Comparison of ENCODE assay signal across 14 cellular contexts in genomic region chr9:100379862-100380261, GRCh38. TPM values are rescaled to one million over a fixed set of nuclear protein-coding genes. Genes with fewer than 3 reads are reported as not detected.
A peak's percentile ranks its signal among the peaks of the same experiment; 100 is the strongest.
DNase-seq lines count a peak whose midpoint lies in the region; ATAC-seq and TF ChIP-seq lines count a peak whose summit lies in the region.
"Had no signal": no experiment of that assay in that cellular context is flagged by ENCODE, and none has a peak within 500 bp of the region (broad histone marks: within the 10 kb centered on the region; RNA-seq: fewer than 3 reads in every experiment).

No MANE protein-coding gene starts in this region.

- in situ Hi-C loops in brain microvascular endothelial cell (cut with HindIII; ENCODE audit: low pct_ligation_motif_present, low sequenced_read_pairs), result no loop called here

- intact Hi-C loops in lower lobe of right lung (cut with DNase I), result no loop called here

- DNase-seq in AG08395 (ENCODE audit: low spot score) (peak; percentile 26), HS-5 (ENCODE audit: low read depth) (peak; percentile 63), brain microvascular endothelial cell (peak; percentile 78), kidney tubule cell (ENCODE audit: low spot score) (peak; percentile 37), inferior parietal cortex (ENCODE audit: extremely low spot score) (no peak), lower lobe of right lung (no peak), NCI-H526 treated with DMSO at 0.1 percent for 48 hours (lab: John Stamatoyannopoulos, UW) (no peak), coronary artery (ENCODE audit: low spot score) (no peak)
- DNase-seq: activated CD4-positive, alpha-beta T cell treated with anti-CD3 and anti-CD28 coated beads, Interleukin-2, amount 50 U/mL, for 1 hour; effector CD8-positive, alpha-beta T cell; KG1; NCI-H510A treated with DMSO at 0.1 percent for 48 hours had no signal

- H3K36me3 ChIP-seq in brain microvascular endothelial cell (replicated peaks) (no peaks in the 10 kb centered on the region), lower lobe of right lung (no peaks in the 10 kb centered on the region)

- H3K27ac ChIP-seq in brain microvascular endothelial cell, result peak overlapping the region; percentile 81
- no peak overlapping the region for H3K27ac ChIP-seq in lower lobe of right lung
- H3K27ac ChIP-seq in coronary artery, result no peak overlapping the region
- H3K27ac ChIP-seq: BLaER1 treated with 17β-estradiol and CSF1 and Interleukin-3, amounts not matched to agents 10 nM and 100 nM; SK-N-MC had no signal

- H3K27me3 ChIP-seq in brain microvascular endothelial cell (replicated peaks) (no peaks in the 10 kb centered on the region), lower lobe of right lung (ENCODE audit: low read depth) (no peaks in the 10 kb centered on the region)
- H3K27me3 ChIP-seq: BLaER1 treated with 17β-estradiol and CSF1 and Interleukin-3, amounts not matched to agents 10 nM and 100 nM had no signal

- H3K9me3 ChIP-seq in lower lobe of right lung, result no peaks in the 10 kb centered on the region

- H3K4me3 ChIP-seq in brain microvascular endothelial cell (ENCODE audit: low read depth, low read length) (no peak overlapping the region), lower lobe of right lung (no peak overlapping the region), coronary artery (no peak overlapping the region)
- H3K4me3 ChIP-seq: BLaER1 treated with 17β-estradiol and CSF1 and Interleukin-3, amounts not matched to agents 10 nM and 100 nM; SK-N-MC had no signal

- TF ChIP-seq CTCF in brain microvascular endothelial cell (IDR thresholded peaks at IDR 0.05; ENCODE audit: low read depth, low read length, missing control alignments) (no peak), lower lobe of right lung (IDR thresholded peaks at IDR 0.05) (no peak), coronary artery (IDR thresholded peaks at IDR 0.05) (no peak)

- ATAC-seq in lower lobe of right lung, result no peak

- no peaks in the 10 kb centered on the region for H3K4me1 ChIP-seq in lower lobe of right lung

RNA-seq across cellular contexts. Expression of gene TEX10, which starts 27.1 kb away (rescaled TPM):
- 10.5 TPM for total RNA-seq in lower lobe of right lung

RNA-seq across cellular contexts. Expression of gene MSANTD3, which starts 47.1 kb away (rescaled TPM):
- total RNA-seq in lower lobe of right lung, result 20.2 TPM

Comparison
In these comparisons a context has a peak if more than half of its experiments do, and no peak if none do; other contexts are left out.
1. DNase-seq: peak in AG08395 (single experiment), HS-5 (single experiment), brain microvascular endothelial cell (single experiment) and kidney tubule cell (single experiment); none in inferior parietal cortex (single experiment), lower lobe of right lung (single experiment), NCI-H526 treated with DMSO at 0.1 percent for 48 hours (single experiment) and coronary artery (single experiment).